Comparison of ENCODE assay signal across 1 cellular context in genomic region chr19:49939721-49940481, GRCh38.
TF ChIP-seq lines count a peak whose summit lies in the region.

No MANE protein-coding gene starts in this region.

TF ChIP-seq in K562, 482 proteins besides CTCF, POLR2A, EP300 and RAD21:
- TF ChIP-seq ZNF280A (IDR thresholded peaks at IDR 0.05; ENCODE audit: low read depth, partially characterized antibody) = no peak
- no peak for TF ChIP-seq ZNF407 (IDR thresholded peaks at IDR 0.05; ENCODE audit: low read depth)
- TF ChIP-seq, protein P1, sequence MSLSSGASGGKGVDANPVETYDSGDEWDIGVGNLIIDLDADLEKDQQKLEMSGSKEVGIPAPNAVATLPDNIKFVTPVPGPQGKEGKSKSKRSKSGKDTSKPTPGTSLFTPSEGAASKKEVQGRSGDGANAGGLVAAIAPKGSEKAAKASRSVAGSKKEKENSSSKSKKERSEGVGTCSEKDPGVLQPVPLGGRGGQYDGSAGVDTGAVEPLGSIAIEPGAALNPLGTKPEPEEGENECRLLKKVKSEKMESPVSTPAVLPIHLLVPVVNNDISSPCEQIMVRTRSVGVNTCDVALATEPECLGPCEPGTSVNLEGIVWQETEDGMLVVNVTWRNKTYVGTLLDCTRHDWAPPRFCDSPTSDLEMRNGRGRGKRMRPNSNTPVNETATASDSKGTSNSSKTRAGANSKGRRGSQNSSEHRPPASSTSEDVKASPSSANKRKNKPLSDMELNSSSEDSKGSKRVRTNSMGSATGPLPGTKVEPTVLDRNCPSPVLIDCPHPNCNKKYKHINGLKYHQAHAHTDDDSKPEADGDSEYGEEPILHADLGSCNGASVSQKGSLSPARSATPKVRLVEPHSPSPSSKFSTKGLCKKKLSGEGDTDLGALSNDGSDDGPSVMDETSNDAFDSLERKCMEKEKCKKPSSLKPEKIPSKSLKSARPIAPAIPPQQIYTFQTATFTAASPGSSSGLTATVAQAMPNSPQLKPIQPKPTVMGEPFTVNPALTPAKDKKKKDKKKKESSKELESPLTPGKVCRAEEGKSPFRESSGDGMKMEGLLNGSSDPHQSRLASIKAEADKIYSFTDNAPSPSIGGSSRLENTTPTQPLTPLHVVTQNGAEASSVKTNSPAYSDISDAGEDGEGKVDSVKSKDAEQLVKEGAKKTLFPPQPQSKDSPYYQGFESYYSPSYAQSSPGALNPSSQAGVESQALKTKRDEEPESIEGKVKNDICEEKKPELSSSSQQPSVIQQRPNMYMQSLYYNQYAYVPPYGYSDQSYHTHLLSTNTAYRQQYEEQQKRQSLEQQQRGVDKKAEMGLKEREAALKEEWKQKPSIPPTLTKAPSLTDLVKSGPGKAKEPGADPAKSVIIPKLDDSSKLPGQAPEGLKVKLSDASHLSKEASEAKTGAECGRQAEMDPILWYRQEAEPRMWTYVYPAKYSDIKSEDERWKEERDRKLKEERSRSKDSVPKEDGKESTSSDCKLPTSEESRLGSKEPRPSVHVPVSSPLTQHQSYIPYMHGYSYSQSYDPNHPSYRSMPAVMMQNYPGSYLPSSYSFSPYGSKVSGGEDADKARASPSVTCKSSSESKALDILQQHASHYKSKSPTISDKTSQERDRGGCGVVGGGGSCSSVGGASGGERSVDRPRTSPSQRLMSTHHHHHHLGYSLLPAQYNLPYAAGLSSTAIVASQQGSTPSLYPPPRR (CRISPR knock-in tag; IDR thresholded peaks at IDR 0.05; ENCODE audit: borderline replicate concordance) = no peak
- TF ChIP-seq, protein P2, sequence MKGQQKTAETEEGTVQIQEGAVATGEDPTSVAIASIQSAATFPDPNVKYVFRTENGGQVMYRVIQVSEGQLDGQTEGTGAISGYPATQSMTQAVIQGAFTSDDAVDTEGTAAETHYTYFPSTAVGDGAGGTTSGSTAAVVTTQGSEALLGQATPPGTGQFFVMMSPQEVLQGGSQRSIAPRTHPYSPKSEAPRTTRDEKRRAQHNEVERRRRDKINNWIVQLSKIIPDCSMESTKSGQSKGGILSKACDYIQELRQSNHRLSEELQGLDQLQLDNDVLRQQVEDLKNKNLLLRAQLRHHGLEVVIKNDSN (CRISPR knock-in tag; IDR thresholded peaks at IDR 0.05) = peak; percentile 8; the same call in 1 of the 2 replicates
- no peak for TF ChIP-seq KDM2B (CRISPR knock-in tag; IDR thresholded peaks at IDR 0.05)
- TF ChIP-seq, protein P3, sequence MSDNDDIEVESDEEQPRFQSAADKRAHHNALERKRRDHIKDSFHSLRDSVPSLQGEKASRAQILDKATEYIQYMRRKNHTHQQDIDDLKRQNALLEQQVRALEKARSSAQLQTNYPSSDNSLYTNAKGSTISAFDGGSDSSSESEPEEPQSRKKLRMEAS (CRISPR knock-in tag; IDR thresholded peaks at IDR 0.05) = peak; percentile 51; the same call in 1 of the 2 replicates
- no peak for TF ChIP-seq REST (CRISPR knock-in tag; IDR thresholded peaks at IDR 0.05; ENCODE audit: low read depth)
- no peak for TF ChIP-seq SRF (CRISPR knock-in tag; IDR thresholded peaks at IDR 0.05)
- no peak for TF ChIP-seq DIDO1 (tag; IDR thresholded peaks at IDR 0.05; ENCODE audit: low read depth)
